13 cellular contexts compared by ENCODE assay signal in the genomic region with DNA sequence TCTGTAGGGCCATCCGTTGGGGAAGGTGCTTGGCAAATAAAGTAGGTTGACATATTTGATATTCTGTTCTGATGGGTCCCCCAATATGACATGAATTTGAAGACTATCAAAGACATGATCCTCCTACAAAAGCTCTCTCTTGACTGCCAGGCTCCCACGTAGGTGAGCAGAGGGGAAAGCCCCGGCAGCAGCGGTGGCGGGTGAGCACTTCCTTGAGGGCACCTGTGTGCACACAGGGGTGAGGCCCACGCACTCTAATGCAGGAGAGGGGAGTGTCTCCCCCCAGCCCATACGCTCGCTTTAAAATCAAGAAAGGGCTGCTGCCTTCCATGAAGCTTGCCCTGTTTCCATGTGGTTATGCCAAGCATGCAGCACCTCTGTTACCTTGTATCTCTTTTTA.
DNase-seq lines count a peak whose midpoint lies in the region; ATAC-seq and TF ChIP-seq lines count a peak whose summit lies in the region.
"Had no signal": no experiment of that assay in that cellular context is flagged by ENCODE, and none has a peak within 500 bp of the region (broad histone marks: within the 10 kb centered on the region; RNA-seq: fewer than 3 reads in every experiment).

No MANE protein-coding gene starts in this region.

- peaks cover 3% of the 10 kb centered on the region for H3K4me1 Mint-ChIP-seq in activated naive CD4-positive, alpha-beta T cell treated with anti-CD3 and anti-CD28 coated beads, Interleukin-2, amount 10 ng/mL, durations not matched to agents 7 days and 5 days

- peak; percentile 48 for DNase-seq in activated naive CD4-positive, alpha-beta T cell treated with Interleukin-2 at 50 U/mL for 16 hours
- no peak for DNase-seq in activated naive CD4-positive, alpha-beta T cell treated with anti-CD3 and anti-CD28 coated beads, Interleukin-2, amount 10 ng/mL, durations not matched to agents 7 days and 5 days
- DNase-seq in activated effector memory CD4-positive, alpha-beta T cell treated with Interleukin-2 at 50 U/mL for 16 hours, result peak; percentile 18
- peak; percentile 33 for DNase-seq in stimulated activated CD4-positive, alpha-beta T cell treated with anti-CD3 and anti-CD28 coated beads, Interleukin-12 subunit alpha, Interleukin-12 subunit beta, amount 100 ng/mL, for 4 hours
- DNase-seq in stimulated activated naive CD8-positive, alpha-beta T cell treated with anti-CD3 and anti-CD28 coated beads, Interleukin-15, Interleukin-2, amounts not matched to agents 100 U/mL and 50 U/mL, for 24 hours, result peak; percentile 17
- DNase-seq in erythroblast (lab: John Stamatoyannopoulos, UW), result no peak
- DNase-seq: glutamatergic neuron, GOT3, NCI-H774, RPMI8226 had no signal

- peak; percentile 63 for ATAC-seq in stimulated activated naive CD8-positive, alpha-beta T cell treated with anti-CD3 and anti-CD28 coated beads, Interleukin-15, Interleukin-2, amounts not matched to agents 100 U/mL and 50 U/mL, for 24 hours
- ATAC-seq in HG02884 (IDR thresholded peaks at IDR 0.05; ENCODE audit: unreplicated experiment), result no peak
- ATAC-seq in GM18505 (IDR thresholded peaks at IDR 0.05; ENCODE audit: unreplicated experiment), result no peak

- H3K27me3 Mint-ChIP-seq in activated naive CD4-positive, alpha-beta T cell treated with anti-CD3 and anti-CD28 coated beads, Interleukin-2, amount 10 ng/mL, durations not matched to agents 7 days and 5 days, result no peaks in the 10 kb centered on the region

- H3K27ac Mint-ChIP-seq in activated naive CD4-positive, alpha-beta T cell treated with anti-CD3 and anti-CD28 coated beads, Interleukin-2, amount 10 ng/mL, durations not matched to agents 7 days and 5 days, result no peak overlapping the region
- H3K27ac Mint-ChIP-seq: mesothelial cell of epicardium had no signal

- no peak for TF ChIP-seq POLR2A in erythroblast (IDR thresholded peaks at IDR 0.05; ENCODE audit: low read length)
- TF ChIP-seq POLR2A in GM18505 (IDR thresholded peaks at IDR 0.05; ENCODE audit: borderline replicate concordance, extremely low read depth, insufficient read depth, insufficient read length), result no peak

- no peaks in the 10 kb centered on the region for H3K9me3 Mint-ChIP-seq in activated naive CD4-positive, alpha-beta T cell treated with anti-CD3 and anti-CD28 coated beads, Interleukin-2, amount 10 ng/mL, durations not matched to agents 7 days and 5 days
- H3K9me3 Mint-ChIP-seq: mesothelial cell of epicardium had no signal

- CTCF ChIA-PET in activated naive CD4-positive, alpha-beta T cell treated with anti-CD3 and anti-CD28 coated beads, Interleukin-2, amount 10 ng/mL, durations not matched to agents 7 days and 5 days (lab: Charles Lee), result no interaction called here

- H3K4me3 Mint-ChIP-seq in activated naive CD4-positive, alpha-beta T cell treated with anti-CD3 and anti-CD28 coated beads, Interleukin-2, amount 10 ng/mL, durations not matched to agents 7 days and 5 days, result no peak overlapping the region
- H3K4me3 Mint-ChIP-seq: mesothelial cell of epicardium had no signal

- H3K36me3 Mint-ChIP-seq in activated naive CD4-positive, alpha-beta T cell treated with anti-CD3 and anti-CD28 coated beads, Interleukin-2, amount 10 ng/mL, durations not matched to agents 7 days and 5 days, result no peaks in the 10 kb centered on the region
- H3K36me3 Mint-ChIP-seq: mesothelial cell of epicardium had no signal

Comparison
In these comparisons a context has a peak if more than half of its experiments do, and no peak if none do; other contexts are left out.
1. DNase-seq: peak in activated naive CD4-positive, alpha-beta T cell treated with Interleukin-2 at 50 U/mL for 16 hours (single experiment), activated effector memory CD4-positive, alpha-beta T cell treated with Interleukin-2 at 50 U/mL for 16 hours (single experiment), stimulated activated CD4-positive, alpha-beta T cell treated with anti-CD3 and anti-CD28 coated beads, Interleukin-12 subunit alpha, Interleukin-12 subunit beta, amount 100 ng/mL, for 4 hours (single experiment) and stimulated activated naive CD8-positive, alpha-beta T cell treated with anti-CD3 and anti-CD28 coated beads, Interleukin-15, Interleukin-2, amounts not matched to agents 100 U/mL and 50 U/mL, for 24 hours (single experiment); none in activated naive CD4-positive, alpha-beta T cell treated with anti-CD3 and anti-CD28 coated beads, Interleukin-2, amount 10 ng/mL, durations not matched to agents 7 days and 5 days (single experiment) and erythroblast (0 of 2).